8 cellular contexts compared by ENCODE assay signal in genomic region chr3:138114988-138115971, GRCh38. TPM values are rescaled to one million over a fixed set of nuclear protein-coding genes. Genes with fewer than 3 reads are reported as not detected.
DNase-seq lines count a peak whose midpoint lies in the region; ATAC-seq, FAIRE-seq and TF ChIP-seq lines count a peak whose summit lies in the region.

A gene with protein sequence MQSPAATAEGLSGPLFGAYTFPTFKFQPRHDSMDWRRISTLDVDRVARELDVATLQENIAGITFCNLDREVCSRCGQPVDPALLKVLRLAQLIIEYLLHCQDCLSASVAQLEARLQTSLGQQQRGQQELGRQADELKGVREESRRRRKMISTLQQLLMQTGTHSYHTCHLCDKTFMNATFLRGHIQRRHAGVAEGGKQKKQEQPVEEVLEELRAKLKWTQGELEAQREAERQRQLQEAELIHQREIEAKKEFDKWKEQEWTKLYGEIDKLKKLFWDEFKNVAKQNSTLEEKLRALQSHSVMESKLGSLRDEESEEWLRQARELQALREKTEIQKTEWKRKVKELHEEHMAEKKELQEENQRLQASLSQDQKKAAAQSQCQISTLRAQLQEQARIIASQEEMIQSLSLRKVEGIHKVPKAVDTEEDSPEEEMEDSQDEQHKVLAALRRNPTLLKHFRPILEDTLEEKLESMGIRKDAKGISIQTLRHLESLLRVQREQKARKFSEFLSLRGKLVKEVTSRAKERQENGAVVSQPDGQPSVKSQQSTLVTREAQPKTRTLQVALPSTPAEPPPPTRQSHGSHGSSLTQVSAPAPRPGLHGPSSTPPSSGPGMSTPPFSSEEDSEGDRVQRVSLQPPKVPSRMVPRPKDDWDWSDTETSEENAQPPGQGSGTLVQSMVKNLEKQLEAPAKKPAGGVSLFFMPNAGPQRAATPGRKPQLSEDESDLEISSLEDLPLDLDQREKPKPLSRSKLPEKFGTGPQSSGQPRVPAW (minus strand): TSS chr3:138115608. CDS start chr3:138103971, 11,637 bp downstream.

- 0 to 1% methylated on average over 81 to 86 of the region's 86 CpGs for WGBS in heart right ventricle, 2 donors
- 0 to 1% methylated on average over 65 to 86 of the region's 86 CpGs for WGBS in pancreas, 2 donors

- no peaks in the 10 kb centered on the region for H3K9me2 ChIP-seq in OCI-LY7 (ENCODE audit: insufficient read depth, low read length)

- POLR2A ChIA-PET in OCI-LY7 (lab: Charles Lee), result interaction anchor here (0.5 kb wide), 1 partner anchor 760 kb away, joined by 5 read pairs; no protein-coding TSS in a partner anchor

- peak within 1 kb of the TSS; percentile 12; the same call in 1 of the 2 replicates for H3K4me2 ChIP-seq in OCI-LY7 (ENCODE audit: low read length)

- H4K20me1 ChIP-seq in OCI-LY7 (ENCODE audit: insufficient read depth, low read length), result no peaks in the 10 kb centered on the region

- no peaks in the 10 kb centered on the region for H3K4me1 ChIP-seq in OCI-LY7 (ENCODE audit: insufficient read depth, low read length, poor library complexity, severe bottlenecking)
- peaks cover 8 to 30% (median 21%) of the 10 kb centered on the region in 9 donors for H3K4me1 ChIP-seq in heart right ventricle
- H3K4me1 ChIP-seq in pancreas, result peaks cover 0 to 3% (median 0%) of the 10 kb centered on the region in 3 donors

- peak; percentile 32 for TF ChIP-seq CTCF in HL-60 (IDR thresholded peaks at IDR 0.05; ENCODE audit: insufficient read depth, low read length)
- no peak for TF ChIP-seq CTCF in OCI-LY7 (conservative IDR thresholded peaks at IDR 0.05; ENCODE audit: low read length)
- TF ChIP-seq CTCF in heart right ventricle (IDR thresholded peaks at IDR 0.05), result peak; percentile 50 to 80 (median 66)
- TF ChIP-seq CTCF in pancreas (IDR thresholded peaks at IDR 0.05), result peak; percentile 31 to 55 (median 50)

- peak; percentile 56 for DNase-seq in COLO829 (ENCODE audit: low spot score)
- DNase-seq in HL-60 (ENCODE audit: low read depth in 1 of 2, low spot score in 1 of 2), result peak in 1 of 2 experiments; percentile 30
- no peak for DNase-seq in OCI-LY7 (ENCODE audit: low spot score)
- DNase-seq in amniotic epithelial cell (ENCODE audit: low read depth), result peak; percentile 63
- peak; percentile 65 to 67 for DNase-seq in heart right ventricle
- DNase-seq in pancreas, result peak; percentile 54 to 85 (median 79)
- no peak for DNase-seq in middle frontal gyrus (ENCODE audit: extremely low spot score, low spot score)

- H3K4me3 ChIP-seq in HL-60 (replicated peaks; ENCODE audit: insufficient read depth, low read length) (peak within 1 kb of the TSS; percentile 83), OCI-LY7 (ENCODE audit: low read depth, low read length, poor library complexity, severe bottlenecking) (no peak within 1 kb of the TSS), heart right ventricle (peak within 1 kb of the TSS; percentile 65 to 94 (median 86)), pancreas (peak within 1 kb of the TSS; percentile 70 to 91 (median 80))

- no peaks in the 10 kb centered on the region for H3K79me2 ChIP-seq in OCI-LY7 (ENCODE audit: insufficient read depth, low read depth, low read length)

- no peak within 1 kb of the TSS for H2AFZ ChIP-seq in OCI-LY7 (ENCODE audit: low read length)

- no peaks in the 10 kb centered on the region for H3K36me3 ChIP-seq in OCI-LY7 (ENCODE audit: insufficient read depth, low read length)
- H3K36me3 ChIP-seq in heart right ventricle, result peaks cover 0 to 18% (median 0%) of the 10 kb centered on the region in 9 donors
- no peaks in the 10 kb centered on the region for H3K36me3 ChIP-seq in pancreas

- peak; percentile 82 for ATAC-seq in GM19455 (IDR thresholded peaks at IDR 0.05; ENCODE audit: unreplicated experiment)
- peak; percentile 93 to 97 (median 96) for ATAC-seq in heart right ventricle
- ATAC-seq in pancreas, result peak; percentile 88 to 94 (median 89)

- no peak for FAIRE-seq in pancreas (lab: Jason Lieb, UNC)

- H3K27me3 ChIP-seq in HL-60 (ENCODE audit: insufficient read depth, poor library complexity, severe bottlenecking) (no peaks in the 10 kb centered on the region), heart right ventricle (no peaks in the 10 kb centered on the region), pancreas (no peaks in the 10 kb centered on the region)

- CTCF ChIA-PET in OCI-LY7 (lab: Charles Lee; ENCODE audit: unreplicated experiment), result no interaction called here

- intact Hi-C loops in OCI-LY7 (cut with micrococcal nuclease; ENCODE audit: unreplicated experiment), result no loop called here
- intact Hi-C loops in heart right ventricle (cut with DNase I), result loop anchor here in 4 of 10 donors (5.0 to 10.0 kb wide), 4 partner anchors 38 to 60 kb away; partner anchors contain the start of gene DBR1 (in 2 of the 4)
- intact Hi-C loops in pancreas (cut with DNase I), result loop anchor here in 1 of 3 donors (5.0 kb wide), 1 partner anchor 43 kb away; no protein-coding TSS in a partner anchor

- H3K9me3 ChIP-seq in OCI-LY7 (ENCODE audit: low read length), result no peaks in the 10 kb centered on the region
- no peaks in the 10 kb centered on the region for H3K9me3 ChIP-seq in heart right ventricle
- no peaks in the 10 kb centered on the region for H3K9me3 ChIP-seq in pancreas

- BruUV-seq in OCI-LY7 (replicated peaks; lab: Mats Ljungman, UMichigan), result no TSS peak

- H3K27ac ChIP-seq in HL-60 (replicated peaks), result peak within 1 kb of the TSS; percentile 60
- no peak within 1 kb of the TSS for H3K27ac ChIP-seq in OCI-LY7 (ENCODE audit: low read depth, low read length, poor library complexity, severe bottlenecking)
- H3K27ac ChIP-seq in heart right ventricle, result peak within 1 kb of the TSS; percentile 77 to 96 (median 88)
- H3K27ac ChIP-seq in pancreas, result peak within 1 kb of the TSS; percentile 82 to 93 (median 90)

RNA-seq across cellular contexts. Expression of the gene that starts here (rescaled TPM):
- not detected in 2 replicates for total RNA-seq in OCI-LY7 (2014; rRNA removed; shearing (Covaris generic))
- not detected in 2 replicates for total RNA-seq in OCI-LY7 (2022)
- total RNA-seq in heart right ventricle, result 1 to 10 TPM; 2.5 to 5.5 (median 3.8) TPM
- 1 to 10 TPM; 1.9 to 4.1 TPM for polyA plus RNA-seq in heart right ventricle
- 10 to 100 TPM in 2 of 6 donors, 1 to 10 TPM in 4; 6.3 to 11.4 (median 8.7) TPM for total RNA-seq in pancreas
- polyA plus RNA-seq in pancreas, result 10 to 100 TPM; 19.3 to 21.7 TPM

Comparison
In these comparisons a context has a peak if more than half of its experiments do, and no peak if none do; other contexts are left out.
1. DNase-seq: peak in COLO829 (single experiment), amniotic epithelial cell (single experiment), heart right ventricle (2 of 2) and pancreas (6 of 6); none in OCI-LY7 (single experiment) and middle frontal gyrus (single experiment).
2. Peak in every context shown above with its lines, with median percentiles within 50 percentile points of each other: ATAC-seq.